23 cellular contexts compared by ENCODE assay signal in the genomic region with DNA sequence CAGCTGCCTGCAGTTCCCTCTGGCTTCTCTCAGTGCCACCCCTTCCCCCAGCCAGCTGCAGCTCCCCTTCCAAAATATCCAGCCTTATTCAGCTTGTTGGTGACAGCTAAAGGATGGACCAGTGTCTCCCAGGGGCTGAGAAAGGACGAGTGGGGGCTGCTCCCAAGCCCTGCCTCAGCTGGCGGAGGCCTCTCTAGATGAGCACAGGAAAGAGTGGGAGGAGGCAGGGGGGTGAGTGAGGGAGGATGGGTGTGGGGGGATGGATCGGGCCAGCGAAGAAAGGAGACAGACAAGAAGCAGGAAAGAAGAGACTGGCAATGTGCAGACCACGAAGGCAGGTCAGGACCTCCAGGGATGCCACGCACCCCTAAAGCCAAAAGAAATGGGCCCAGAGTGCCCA. TPM values are rescaled to one million over a fixed set of nuclear protein-coding genes. Genes with fewer than 3 reads are reported as not detected.
DNase-seq lines count a peak whose midpoint lies in the region; ATAC-seq, FAIRE-seq and TF ChIP-seq lines count a peak whose summit lies in the region.
"Had no signal": no experiment of that assay in that cellular context is flagged by ENCODE, and none has a peak within 500 bp of the region (broad histone marks: within the 10 kb centered on the region; RNA-seq: fewer than 3 reads in every experiment).

No MANE protein-coding gene starts in this region.

- H3K4me3 ChIP-seq in A673 (ENCODE audit: low read depth, low read length, poor library complexity, severe bottlenecking) = peak overlapping the region; percentile 4
- no peak overlapping the region for H3K4me3 ChIP-seq in left lung
- H3K4me3 ChIP-seq: PC-9, SJSA1 had no signal

- H3K27me3 ChIP-seq in A673 (replicated peaks; ENCODE audit: insufficient read depth, low read depth, low read length, poor library complexity) (no peaks in the 10 kb centered on the region), left lung (no peaks in the 10 kb centered on the region)
- H3K27me3 ChIP-seq: SJSA1 had no signal

- peak; percentile 82 for DNase-seq in A673 (ENCODE audit: low spot score)
- no peak for DNase-seq in HFFc6
- DNase-seq in left lung = no peak
- DNase-seq in NCI-H2107 treated with DMSO at 0.1 percent for 48 hours (lab: John Stamatoyannopoulos, UW; ENCODE audit: unreplicated experiment) = no peak
- no peak for DNase-seq in hepatic stellate cell (ENCODE audit: low spot score)
- DNase-seq in GM19239 (ENCODE audit: insufficient read length, low spot score) = no peak
- DNase-seq: CD8-positive, alpha-beta memory T cell; DMS79; NCI-H2171 treated with DMSO at 0.1 percent for 48 hours; NCI-H774; occipital lobe; PC-9; stimulated activated CD4-positive, alpha-beta T cell treated with anti-CD3 and anti-CD28 coated beads, Interleukin-15, amount 100 ng/mL, for 24 hours had no signal

- H3K27ac ChIP-seq in A673 (ENCODE audit: low read depth, low read length, poor library complexity, severe bottlenecking) = peak overlapping the region; percentile 57
- H3K27ac ChIP-seq in left lung = no peak overlapping the region
- H3K27ac ChIP-seq: epithelial cell of prostate, PC-9, SJSA1 had no signal

- peaks cover 56% of the 10 kb centered on the region for H3K27me3 Mint-ChIP-seq in HFFc6 (ENCODE audit: insufficient read depth)
- no peaks in the 10 kb centered on the region for H3K27me3 Mint-ChIP-seq in brain
- H3K27me3 Mint-ChIP-seq: activated naive CD8-positive, alpha-beta T cell had no signal

- CTCF ChIA-PET in A673 (lab: Charles Lee) = no interaction called here

- TF ChIP-seq CTCF in A673 (conservative IDR thresholded peaks at IDR 0.05; ENCODE audit: low read depth, low read length) (no peak), HFFc6 (IDR thresholded peaks at IDR 0.05) (no peak), brain (conservative IDR thresholded peaks at IDR 0.05) (no peak), left lung (IDR thresholded peaks at IDR 0.05) (no peak)

- H3K4me1 Mint-ChIP-seq in HFFc6 (ENCODE audit: low read depth) (no peaks in the 10 kb centered on the region), brain (peaks cover 76% of the 10 kb centered on the region)
- H3K4me1 Mint-ChIP-seq: CD8-positive, alpha-beta memory T cell had no signal

- intact Hi-C loops in A673 (cut with micrococcal nuclease; ENCODE audit: unreplicated experiment) = no loop called here
- intact Hi-C loops in left lung (cut with DNase I) = no loop called here

- H3K4me1 ChIP-seq in A673 (ENCODE audit: insufficient read depth, low read length, poor library complexity, severe bottlenecking) = peaks cover 48% of the 10 kb centered on the region
- H3K4me1 ChIP-seq in left lung = no peaks in the 10 kb centered on the region
- H3K4me1 ChIP-seq: SJSA1 had no signal

- H3K36me3 Mint-ChIP-seq in HFFc6 (ENCODE audit: low read depth) = no peaks in the 10 kb centered on the region
- no peaks in the 10 kb centered on the region for H3K36me3 Mint-ChIP-seq in brain
- H3K36me3 Mint-ChIP-seq: activated naive CD8-positive, alpha-beta T cell; CD8-positive, alpha-beta memory T cell had no signal

- H3K4me3 Mint-ChIP-seq in HFFc6 (no peak overlapping the region), brain (peak overlapping the region in 2 of 5 experiments; percentile 2 to 51)
- H3K4me3 Mint-ChIP-seq: activated naive CD8-positive, alpha-beta T cell; CD8-positive, alpha-beta memory T cell had no signal

- FAIRE-seq in GM19239 (lab: Jason Lieb, UNC) = no peak
- FAIRE-seq: frontal cortex had no signal

- no TSS peak for BruUV-seq in A673 (replicated peaks; lab: Mats Ljungman, UMichigan)

- H3K9me3 ChIP-seq in A673 (ENCODE audit: low read depth, low read length, poor library complexity, severe bottlenecking) = no peaks in the 10 kb centered on the region
- H3K9me3 ChIP-seq in left lung = no peaks in the 10 kb centered on the region
- H3K9me3 ChIP-seq: SJSA1 had no signal

- peak overlapping the region; percentile 8; the same call in 1 of the 2 replicates for H3K27ac Mint-ChIP-seq in HFFc6
- peak overlapping the region; percentile 9 to 96 (median 86) for H3K27ac Mint-ChIP-seq in brain
- H3K27ac Mint-ChIP-seq: activated naive CD8-positive, alpha-beta T cell; CD8-positive, alpha-beta memory T cell had no signal

- H3K36me3 ChIP-seq in A673 (ENCODE audit: insufficient read depth, low read length, poor library complexity, severe bottlenecking) (no peaks in the 10 kb centered on the region), left lung (no peaks in the 10 kb centered on the region)
- H3K36me3 ChIP-seq: SJSA1 had no signal

- H3K9me3 Mint-ChIP-seq in HFFc6 (no peaks in the 10 kb centered on the region), brain (no peaks in the 10 kb centered on the region)
- H3K9me3 Mint-ChIP-seq: CD8-positive, alpha-beta memory T cell had no signal

- POLR2A ChIA-PET in A673 (lab: Charles Lee; ENCODE audit: low non-redundant PET) = no interaction called here

- peak; percentile 16 for ATAC-seq in left lung
- ATAC-seq in GM21381 (IDR thresholded peaks at IDR 0.05; ENCODE audit: unreplicated experiment) = no peak

RNA-seq across cellular contexts. Expression of a gene that starts 17.5 kb away (rescaled TPM):
- total RNA-seq in A673 (2021) (7.8 and 8.8 TPM in 2 replicates), left lung (1 to 10 TPM; 1.1 to 1.3 TPM)
- total RNA-seq in HFFc6 (2021; fragmentation: NEBNext Ultra II Directional; extraction: Animal tissue kit (Norgen Biotek cat#: 25700)) = under 1 TPM; 0.17 to 0.73 (median 0.44) TPM
- 12.4 TPM for polyA plus RNA-seq in brain (ENCODE audit: insufficient read depth, low read depth, low replicate concordance)

RNA-seq across cellular contexts. Expression of a gene that starts 54.6 kb away (rescaled TPM):
- total RNA-seq in A673 (2021) = 1.5 and 2.6 TPM in 2 replicates
- not detected for total RNA-seq in HFFc6 (2021; fragmentation: NEBNext Ultra II Directional; extraction: Animal tissue kit (Norgen Biotek cat#: 25700))
- 64.1 TPM for polyA plus RNA-seq in brain (ENCODE audit: insufficient read depth, low read depth, low replicate concordance)
- under 1 TPM in 1 of 2 donors, not detected in 1; 0.09 TPM for total RNA-seq in left lung
- total RNA-seq: activated CD8-positive, alpha-beta memory T cell treated with anti-CD3 and anti-CD28 coated beads for 36 hours; CD8-positive, alpha-beta memory T cell; dermis microvascular lymphatic vessel endothelial cell; HT-29; mucosa of gallbladder; PC-9; SJSA1 had no signal
